8 cellular contexts compared by ENCODE assay signal in the genomic region with DNA sequence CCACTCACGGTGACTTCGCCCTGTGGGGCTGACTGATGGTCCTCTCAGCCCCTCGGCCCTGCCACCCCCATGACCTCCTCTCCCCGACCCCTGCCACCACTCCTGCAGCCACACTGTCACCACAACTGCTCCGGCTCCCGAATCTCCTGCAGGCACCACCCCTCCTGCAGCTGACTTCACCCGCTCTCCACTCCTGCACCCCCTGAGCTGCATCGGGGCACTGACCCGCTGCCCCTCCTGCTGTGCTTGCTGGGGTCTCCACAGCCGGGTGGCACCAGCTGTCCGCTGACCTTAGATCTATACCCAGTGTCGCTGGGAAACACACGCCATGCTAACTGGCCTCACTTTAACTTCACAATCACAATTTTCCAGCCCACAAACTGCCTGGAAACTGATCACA. TPM values are rescaled to one million over a fixed set of nuclear protein-coding genes. Genes with fewer than 3 reads are reported as not detected.
DNase-seq lines count a peak whose midpoint lies in the region; ATAC-seq, FAIRE-seq and TF ChIP-seq lines count a peak whose summit lies in the region.
"Not testable (repeated sequence)": the region's sequence is repeated elsewhere in the genome, so short reads cannot be mapped to it uniquely, and the experiment has no call there.

No MANE protein-coding gene starts in this region.

- H3K27ac ChIP-seq in CD4-positive, alpha-beta memory T cell (ENCODE audit: low read depth, low read length); kidney (ENCODE audit: low read depth in 2 of 2, low read length in 2 of 2): not testable (repeated sequence)

- H3K9ac ChIP-seq in kidney (ENCODE audit: low read length in 2 of 2): not testable (repeated sequence)

- BruUV-seq in MCF 10A (replicated peaks; lab: Mats Ljungman, UMichigan): not testable (repeated sequence)

- ATAC-seq in T-cell (replicated peaks in 1 of 4); activated CD8-positive, alpha-beta T cell treated with anti-CD3 and anti-CD28 coated beads for 36 hours; activated T-helper 17 cell treated with anti-CD3 and anti-CD28 coated beads, Interleukin-2, amount 50 U/mL, for 72 hours (replicated peaks); stimulated activated naive CD8-positive, alpha-beta T cell treated with anti-CD3 and anti-CD28 coated beads, Interleukin-15, amount 100 ng/mL, for 72 hours: not testable (repeated sequence)

- H3K4me3 ChIP-seq in CD4-positive, alpha-beta memory T cell (ENCODE audit: low read length in 2 of 2); kidney (ENCODE audit: low read length in 2 of 2): not testable (repeated sequence)

- POLR2A ChIA-PET in CD4-positive, alpha-beta memory T cell (lab: Charles Lee; ENCODE audit: partially characterized antibody); T-cell (lab: Charles Lee); activated CD8-positive, alpha-beta T cell treated with anti-CD3 and anti-CD28 coated beads for 36 hours (lab: Charles Lee); MCF 10A (lab: Yijun Ruan, JAX): not testable (repeated sequence)

- H3K27me3 ChIP-seq in CD4-positive, alpha-beta memory T cell (ENCODE audit: insufficient read depth, low read length): not testable (repeated sequence)

- DNase-seq in CD4-positive, alpha-beta memory T cell; T-cell; activated CD8-positive, alpha-beta T cell treated with anti-CD3 and anti-CD28 coated beads for 36 hours; MCF 10A (ENCODE audit: unreplicated experiment); progenitor cell of endocrine pancreas (ENCODE audit: low spot score, unreplicated experiment); stimulated activated naive CD8-positive, alpha-beta T cell treated with anti-CD3 and anti-CD28 coated beads, Interleukin-15, amount 100 ng/mL, for 72 hours: not testable (repeated sequence)
- peak; percentile 39 for DNase-seq in kidney

- intact Hi-C loops in CD4-positive, alpha-beta memory T cell (cut with micrococcal nuclease); activated CD8-positive, alpha-beta T cell treated with anti-CD3 and anti-CD28 coated beads for 36 hours (cut with micrococcal nuclease); MCF 10A (cut with micrococcal nuclease); kidney (cut with DNase I): not testable (repeated sequence)

- not testable (repeated sequence) for H3K4me3 Mint-ChIP-seq in CD4-positive, alpha-beta memory T cell; T-cell; activated CD8-positive, alpha-beta T cell treated with anti-CD3 and anti-CD28 coated beads for 36 hours; activated T-helper 17 cell treated with anti-CD3 and anti-CD28 coated beads, Interleukin-2, amount 50 U/mL, for 72 hours; MCF 10A (ENCODE audit: unreplicated experiment); progenitor cell of endocrine pancreas (ENCODE audit: low read depth); stimulated activated naive CD8-positive, alpha-beta T cell treated with anti-CD3 and anti-CD28 coated beads, Interleukin-15, amount 100 ng/mL, for 72 hours

- peaks cover 11% of the 10 kb centered on the region for H3K36me3 ChIP-seq in CD4-positive, alpha-beta memory T cell (ENCODE audit: insufficient read depth, low read length)
- H3K36me3 ChIP-seq in kidney (ENCODE audit: control insufficient read depth in 1 of 2, insufficient read depth in 2 of 2, low read length in 2 of 2): not testable (repeated sequence)

- CTCF ChIA-PET in CD4-positive, alpha-beta memory T cell (lab: Charles Lee; ENCODE audit: partially characterized antibody); T-cell (lab: Charles Lee); activated CD8-positive, alpha-beta T cell treated with anti-CD3 and anti-CD28 coated beads for 36 hours (lab: Charles Lee); MCF 10A (lab: Yijun Ruan, JAX): not testable (repeated sequence)

- peaks cover 13 to 18% of the 10 kb centered on the region in 2 donors for H3K36me3 Mint-ChIP-seq in CD4-positive, alpha-beta memory T cell
- H3K36me3 Mint-ChIP-seq in T-cell (peaks cover 11% of the 10 kb centered on the region), MCF 10A (ENCODE audit: insufficient read depth, unreplicated experiment) (peaks cover 69% of the 10 kb centered on the region)
- H3K36me3 Mint-ChIP-seq in activated CD8-positive, alpha-beta T cell treated with anti-CD3 and anti-CD28 coated beads for 36 hours (ENCODE audit: low read depth): peaks cover 19% of the 10 kb centered on the region
- peaks cover 67% of the 10 kb centered on the region for H3K36me3 Mint-ChIP-seq in activated T-helper 17 cell treated with anti-CD3 and anti-CD28 coated beads, Interleukin-2, amount 50 U/mL, for 72 hours (ENCODE audit: low read depth)
- not testable (repeated sequence) for H3K36me3 Mint-ChIP-seq in progenitor cell of endocrine pancreas (ENCODE audit: insufficient read depth)

- not testable (repeated sequence) for H3K4me1 ChIP-seq in CD4-positive, alpha-beta memory T cell (ENCODE audit: insufficient read depth, low read length); kidney (ENCODE audit: control insufficient read depth in 1 of 2, insufficient read depth in 1 of 2, low read depth in 1 of 2, low read length in 2 of 2)

- FAIRE-seq in kidney (lab: Jason Lieb, UNC): not testable (repeated sequence)

- not testable (repeated sequence) for H3K27me3 Mint-ChIP-seq in CD4-positive, alpha-beta memory T cell; T-cell; activated CD8-positive, alpha-beta T cell treated with anti-CD3 and anti-CD28 coated beads for 36 hours; activated T-helper 17 cell treated with anti-CD3 and anti-CD28 coated beads, Interleukin-2, amount 50 U/mL, for 72 hours; MCF 10A (ENCODE audit: insufficient read depth, unreplicated experiment); progenitor cell of endocrine pancreas; stimulated activated naive CD8-positive, alpha-beta T cell treated with anti-CD3 and anti-CD28 coated beads, Interleukin-15, amount 100 ng/mL, for 72 hours

- H3K4me1 Mint-ChIP-seq in CD4-positive, alpha-beta memory T cell; T-cell; activated CD8-positive, alpha-beta T cell treated with anti-CD3 and anti-CD28 coated beads for 36 hours (ENCODE audit: low read depth); activated T-helper 17 cell treated with anti-CD3 and anti-CD28 coated beads, Interleukin-2, amount 50 U/mL, for 72 hours; MCF 10A (ENCODE audit: insufficient read depth, unreplicated experiment); progenitor cell of endocrine pancreas (ENCODE audit: low read depth); stimulated activated naive CD8-positive, alpha-beta T cell treated with anti-CD3 and anti-CD28 coated beads, Interleukin-15, amount 100 ng/mL, for 72 hours: not testable (repeated sequence)

- TF ChIP-seq CTCF in activated CD8-positive, alpha-beta T cell treated with anti-CD3 and anti-CD28 coated beads for 36 hours (IDR thresholded peaks at IDR 0.05); MCF 10A (IDR thresholded peaks at IDR 0.05; ENCODE audit: unreplicated experiment); kidney (IDR thresholded peaks at IDR 0.05; ENCODE audit: borderline replicate concordance, extremely low read depth, insufficient read depth); progenitor cell of endocrine pancreas (IDR thresholded peaks at IDR 0.05; ENCODE audit: unreplicated experiment): not testable (repeated sequence)

- H3K9me3 Mint-ChIP-seq in CD4-positive, alpha-beta memory T cell; T-cell; activated CD8-positive, alpha-beta T cell treated with anti-CD3 and anti-CD28 coated beads for 36 hours; activated T-helper 17 cell treated with anti-CD3 and anti-CD28 coated beads, Interleukin-2, amount 50 U/mL, for 72 hours; MCF 10A (ENCODE audit: unreplicated experiment); progenitor cell of endocrine pancreas (ENCODE audit: low read depth); stimulated activated naive CD8-positive, alpha-beta T cell treated with anti-CD3 and anti-CD28 coated beads, Interleukin-15, amount 100 ng/mL, for 72 hours: not testable (repeated sequence)

- H3K27ac Mint-ChIP-seq in CD4-positive, alpha-beta memory T cell: peak overlapping the region in 4 of 7 donors; percentile 15 to 79 (median 46)
- H3K27ac Mint-ChIP-seq in T-cell (peak overlapping the region; percentile 29 to 61), MCF 10A (ENCODE audit: low read depth, unreplicated experiment) (peak overlapping the region; percentile 80), progenitor cell of endocrine pancreas (peak overlapping the region; percentile 94)
- peak overlapping the region; percentile 43 for H3K27ac Mint-ChIP-seq in activated CD8-positive, alpha-beta T cell treated with anti-CD3 and anti-CD28 coated beads for 36 hours
- peak overlapping the region; percentile 74 for H3K27ac Mint-ChIP-seq in activated T-helper 17 cell treated with anti-CD3 and anti-CD28 coated beads, Interleukin-2, amount 50 U/mL, for 72 hours
- H3K27ac Mint-ChIP-seq in stimulated activated naive CD8-positive, alpha-beta T cell treated with anti-CD3 and anti-CD28 coated beads, Interleukin-15, amount 100 ng/mL, for 72 hours: peak overlapping the region; percentile 28 to 72

- H3K9me3 ChIP-seq in CD4-positive, alpha-beta memory T cell (ENCODE audit: control insufficient read depth in 1 of 2, low read length in 2 of 2); kidney (ENCODE audit: control insufficient read depth in 1 of 2, low read length in 2 of 2): not testable (repeated sequence)

RNA-seq across cellular contexts. Expression of gene TRIM73, which starts 24.7 kb away (rescaled TPM):
- 10 to 100 TPM; 26.2 to 30.5 TPM for total RNA-seq in CD4-positive, alpha-beta memory T cell
- polyA plus RNA-seq in CD4-positive, alpha-beta memory T cell: 1 to 10 TPM in 1 of 2 donors, under 1 TPM in 1; 0.15 to 1.5 TPM
- total RNA-seq in T-cell (10 to 100 TPM; 20.7 to 45.0 (median 30.1) TPM), MCF 10A (2022) (1.8 and 3.7 TPM in 2 replicates), kidney (4.3 TPM), progenitor cell of endocrine pancreas (10.2 and 11.3 TPM in 2 replicates)
- 1 to 10 TPM; 4.1 to 6.4 TPM for total RNA-seq in activated CD8-positive, alpha-beta T cell treated with anti-CD3 and anti-CD28 coated beads for 36 hours
- 1 to 10 TPM; 3.2 to 8.6 TPM for total RNA-seq in activated T-helper 17 cell treated with anti-CD3 and anti-CD28 coated beads, Interleukin-2, amount 50 U/mL, for 72 hours
- 3.8 TPM for polyA plus RNA-seq in kidney (ENCODE audit: insufficient read depth, low read depth, low replicate concordance)

Comparison
In these comparisons a context has a peak if more than half of its experiments do, and no peak if none do; other contexts are left out.
1. H3K27ac Mint-ChIP-seq: peak in every context shown above with its lines; median percentile 94 in progenitor cell of endocrine pancreas; 80 in MCF 10A; 74 in activated T-helper 17 cell treated with anti-CD3 and anti-CD28 coated beads, Interleukin-2, amount 50 U/mL, for 72 hours; 50 in stimulated activated naive CD8-positive, alpha-beta T cell treated with anti-CD3 and anti-CD28 coated beads, Interleukin-15, amount 100 ng/mL, for 72 hours; 46 in CD4-positive, alpha-beta memory T cell; 45 in T-cell; 43 in activated CD8-positive, alpha-beta T cell treated with anti-CD3 and anti-CD28 coated beads for 36 hours.